ENCODE assay signal across 9 cellular contexts in genomic region chr19:44750713-44751112, GRCh38. TPM values are rescaled to one million over a fixed set of nuclear protein-coding genes. Genes with fewer than 3 reads are reported as not detected.
A peak's percentile ranks its signal among the peaks of the same experiment; 100 is the strongest.
DNase-seq lines count a peak whose midpoint lies in the region; ATAC-seq and TF ChIP-seq lines count a peak whose summit lies in the region.
"Had no signal": no experiment of that assay in that cellular context is flagged by ENCODE, and none has a peak within 500 bp of the region (broad histone marks: within the 10 kb centered on the region; RNA-seq: fewer than 3 reads in every experiment).

No MANE protein-coding gene starts in this region.

- H3K9me3 ChIP-seq in T-helper 17 cell (ENCODE audit: control insufficient read depth, low read length, poor library complexity, severe bottlenecking): no peaks in the 10 kb centered on the region

- no peaks in the 10 kb centered on the region for H3K9me3 Mint-ChIP-seq in T-helper 2 cell treated with Interferon-gamma antibody and Interleukin-4, amounts not matched to agents 5 μg/mL and 100 μg/mL, for 36 hours
- no peaks in the 10 kb centered on the region for H3K9me3 Mint-ChIP-seq in stimulated activated effector memory CD8-positive, alpha-beta T cell treated with anti-CD3 and anti-CD28 coated beads, Interleukin-12 subunit alpha, Interleukin-12 subunit beta, amount 100 ng/mL, for 72 hours

- ATAC-seq in T-helper 17 cell (no peak), HG03432 (IDR thresholded peaks at IDR 0.05; ENCODE audit: unreplicated experiment) (no peak)
- no peak for ATAC-seq in stimulated activated effector memory CD8-positive, alpha-beta T cell treated with anti-CD3 and anti-CD28 coated beads, Interleukin-12 subunit alpha, Interleukin-12 subunit beta, amount 100 ng/mL, for 72 hours

- peaks cover 60% of the 10 kb centered on the region for H3K4me1 Mint-ChIP-seq in T-helper 2 cell treated with Interferon-gamma antibody and Interleukin-4, amounts not matched to agents 5 μg/mL and 100 μg/mL, for 36 hours (ENCODE audit: low read depth)
- H3K4me1 Mint-ChIP-seq in T-helper 17 cell: peaks cover 67% of the 10 kb centered on the region
- H3K4me1 Mint-ChIP-seq in stimulated activated effector memory CD8-positive, alpha-beta T cell treated with anti-CD3 and anti-CD28 coated beads, Interleukin-12 subunit alpha, Interleukin-12 subunit beta, amount 100 ng/mL, for 72 hours: peaks cover 76% of the 10 kb centered on the region

- no peak for DNase-seq in T-helper 2 cell treated with Interferon-gamma antibody and Interleukin-4, amounts not matched to agents 5 μg/mL and 100 μg/mL, for 36 hours (ENCODE audit: low spot score)
- DNase-seq in T-helper 2 cell (no peak), T-helper 17 cell (no peak), fibroblast of villous mesenchyme (ENCODE audit: low read depth) (no peak), A172 (ENCODE audit: low spot score) (no peak)
- no peak for DNase-seq in stimulated activated effector memory CD8-positive, alpha-beta T cell treated with anti-CD3 and anti-CD28 coated beads, Interleukin-12 subunit alpha, Interleukin-12 subunit beta, amount 100 ng/mL, for 72 hours (ENCODE audit: low spot score in 2 of 2)
- DNase-seq in activated CD8-positive, alpha-beta memory T cell treated with anti-CD3 and anti-CD28 coated beads, Interleukin-2, amount 50 U/mL, for 48 hours: no peak

- peak overlapping the region; percentile 92 for H3K4me3 Mint-ChIP-seq in T-helper 2 cell treated with Interferon-gamma antibody and Interleukin-4, amounts not matched to agents 5 μg/mL and 100 μg/mL, for 36 hours
- H3K4me3 Mint-ChIP-seq in T-helper 17 cell: peak overlapping the region; percentile 99
- peak overlapping the region; percentile 82 for H3K4me3 Mint-ChIP-seq in stimulated activated effector memory CD8-positive, alpha-beta T cell treated with anti-CD3 and anti-CD28 coated beads, Interleukin-12 subunit alpha, Interleukin-12 subunit beta, amount 100 ng/mL, for 72 hours

- peak overlapping the region; percentile 85 for H3K4me3 ChIP-seq in fibroblast of villous mesenchyme (ENCODE audit: low read depth, low read length)

- peak overlapping the region; percentile 16 for H3K27ac Mint-ChIP-seq in T-helper 2 cell treated with Interferon-gamma antibody and Interleukin-4, amounts not matched to agents 5 μg/mL and 100 μg/mL, for 36 hours
- H3K27ac Mint-ChIP-seq in T-helper 17 cell: peak overlapping the region; percentile 98
- peak overlapping the region; percentile 20 for H3K27ac Mint-ChIP-seq in stimulated activated effector memory CD8-positive, alpha-beta T cell treated with anti-CD3 and anti-CD28 coated beads, Interleukin-12 subunit alpha, Interleukin-12 subunit beta, amount 100 ng/mL, for 72 hours

- TF ChIP-seq CTCF in fibroblast of villous mesenchyme (IDR thresholded peaks at IDR 0.05; ENCODE audit: insufficient read depth, low read depth, low read length): no peak

- H3K27me3 Mint-ChIP-seq in T-helper 2 cell treated with Interferon-gamma antibody and Interleukin-4, amounts not matched to agents 5 μg/mL and 100 μg/mL, for 36 hours (ENCODE audit: low read depth): peaks cover 4% of the 10 kb centered on the region
- H3K27me3 Mint-ChIP-seq in T-helper 17 cell: no peaks in the 10 kb centered on the region

- peaks cover 54% of the 10 kb centered on the region for H3K36me3 Mint-ChIP-seq in T-helper 2 cell treated with Interferon-gamma antibody and Interleukin-4, amounts not matched to agents 5 μg/mL and 100 μg/mL, for 36 hours (ENCODE audit: low read depth)
- H3K36me3 Mint-ChIP-seq in T-helper 17 cell (ENCODE audit: low read depth): peaks cover 6% of the 10 kb centered on the region
- H3K36me3 Mint-ChIP-seq in stimulated activated effector memory CD8-positive, alpha-beta T cell treated with anti-CD3 and anti-CD28 coated beads, Interleukin-12 subunit alpha, Interleukin-12 subunit beta, amount 100 ng/mL, for 72 hours: peaks cover 81% of the 10 kb centered on the region

RNA-seq across cellular contexts. Expression of gene BCL3, which starts 2.2 kb away (rescaled TPM):
- total RNA-seq in T-helper 17 cell (100 to 1,000 TPM; 149 to 168 TPM), fibroblast of villous mesenchyme (8.6 and 10.0 TPM in 2 replicates)
- total RNA-seq in A172 (2014; rRNA removed; shearing (Covaris generic)): 4.4 and 7.0 TPM in 2 replicates

RNA-seq across cellular contexts. Expression of gene CBLC, which starts 27.0 kb away (rescaled TPM):
- total RNA-seq in T-helper 17 cell: not detected
- under 0.01 TPM in 2 replicates for total RNA-seq in fibroblast of villous mesenchyme
- total RNA-seq in A172 (2014; rRNA removed; shearing (Covaris generic)): not detected in 2 replicates

RNA-seq across cellular contexts. Expression of gene CEACAM16, which starts 51.8 kb away (rescaled TPM):
- not detected for total RNA-seq in T-helper 17 cell
- total RNA-seq in fibroblast of villous mesenchyme: under 0.01 and 0.32 TPM in 2 replicates
- not detected in 2 replicates for total RNA-seq in A172 (2014; rRNA removed; shearing (Covaris generic))
- total RNA-seq: renal cortical epithelial cell had no signal

RNA-seq across cellular contexts. Expression of gene BCAM, which starts 58.2 kb away (rescaled TPM):
- total RNA-seq in T-helper 17 cell (not detected), fibroblast of villous mesenchyme (10.3 and 15.1 TPM in 2 replicates)
- total RNA-seq in A172 (2014; rRNA removed; shearing (Covaris generic)): 8.2 and 11.2 TPM in 2 replicates

Comparison
In these comparisons a context has a peak if more than half of its experiments do, and no peak if none do; other contexts are left out.
1. H3K27ac Mint-ChIP-seq: peak in every context shown above with its lines; median percentile 98 in T-helper 17 cell; 20 in stimulated activated effector memory CD8-positive, alpha-beta T cell treated with anti-CD3 and anti-CD28 coated beads, Interleukin-12 subunit alpha, Interleukin-12 subunit beta, amount 100 ng/mL, for 72 hours; 16 in T-helper 2 cell treated with Interferon-gamma antibody and Interleukin-4, amounts not matched to agents 5 μg/mL and 100 μg/mL, for 36 hours.
2. RNA of gene BCL3, which starts 2.2 kb away (total RNA-seq): 149 to 168 TPM in T-helper 17 cell; 8.6 to 10.0 TPM in fibroblast of villous mesenchyme and 4.4 to 7.0 TPM in A172; every median in the first group is over 10 times any median in the second.
3. Peak in every context shown above with its lines, with median percentiles within 50 percentile points of each other: H3K4me3 Mint-ChIP-seq.